23 cellular contexts compared by ENCODE assay signal in the genomic region with DNA sequence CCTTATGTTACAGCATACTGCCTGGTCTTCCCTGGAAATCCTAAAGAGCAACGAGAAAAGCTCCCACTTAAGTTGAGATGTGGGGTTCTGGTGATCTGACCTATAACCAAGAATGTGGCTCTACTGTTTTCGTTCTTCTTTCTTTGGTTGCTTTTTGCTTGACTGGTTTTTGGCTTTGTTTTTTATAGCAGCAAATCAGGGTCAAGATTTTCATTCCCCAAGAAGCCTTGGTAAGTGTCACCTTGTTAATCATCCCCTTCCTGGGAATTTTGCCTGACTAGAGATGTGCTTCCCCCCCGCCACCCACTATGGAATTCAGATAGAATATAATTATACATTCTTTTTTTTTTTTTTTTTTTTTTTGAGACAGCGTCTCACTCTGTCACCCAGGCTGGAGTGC.
DNase-seq lines count a peak whose midpoint lies in the region; ATAC-seq and TF ChIP-seq lines count a peak whose summit lies in the region.
"Had no signal": no experiment of that assay in that cellular context is flagged by ENCODE, and none has a peak within 500 bp of the region (broad histone marks: within the 10 kb centered on the region; RNA-seq: fewer than 3 reads in every experiment).

No MANE protein-coding gene starts in this region.

- H3K27me3 Mint-ChIP-seq in stimulated activated naive CD8-positive, alpha-beta T cell treated with anti-CD3 and anti-CD28 coated beads, Interleukin-15, Interleukin-2, amounts not matched to agents 100 ng/mL and 50 ng/mL, for 24 hours = no peaks in the 10 kb centered on the region
- H3K27me3 Mint-ChIP-seq in endothelial cell (ENCODE audit: unreplicated experiment) (peaks cover 2% of the 10 kb centered on the region), mesothelial cell of epicardium (ENCODE audit: low read depth) (no peaks in the 10 kb centered on the region)
- no peaks in the 10 kb centered on the region for H3K27me3 Mint-ChIP-seq in stimulated activated naive B cell treated with anti-CD40 and anti-IgM and Interleukin-4, amounts not matched to agents 10 μg/mL and 1 μg/mL and 100 μg/mL, for 72 hours
- no peaks in the 10 kb centered on the region for H3K27me3 Mint-ChIP-seq in activated T-helper 17 cell treated with anti-CD3 and anti-CD28 coated beads, Interleukin-2, amount 50 U/mL, for 72 hours
- no peaks in the 10 kb centered on the region for H3K27me3 Mint-ChIP-seq in activated CD8-positive, alpha-beta T cell treated with anti-CD3 and anti-CD28 coated beads for 36 hours
- H3K27me3 Mint-ChIP-seq: CD4-positive, alpha-beta T cell; CD8-positive, alpha-beta memory T cell had no signal

- POLR2A ChIA-PET in activated CD8-positive, alpha-beta T cell treated with anti-CD3 and anti-CD28 coated beads for 36 hours (lab: Charles Lee) = no interaction called here

- peaks cover 21% of the 10 kb centered on the region for H3K4me1 Mint-ChIP-seq in stimulated activated naive CD8-positive, alpha-beta T cell treated with anti-CD3 and anti-CD28 coated beads, Interleukin-15, Interleukin-2, amounts not matched to agents 100 ng/mL and 50 ng/mL, for 24 hours (ENCODE audit: low read depth)
- H3K4me1 Mint-ChIP-seq in endothelial cell (ENCODE audit: unreplicated experiment) = peaks cover 22% of the 10 kb centered on the region
- H3K4me1 Mint-ChIP-seq in mesothelial cell of epicardium = peaks cover 20% of the 10 kb centered on the region
- H3K4me1 Mint-ChIP-seq in stimulated activated naive B cell treated with anti-CD40 and anti-IgM and Interleukin-4, amounts not matched to agents 10 μg/mL and 1 μg/mL and 100 μg/mL, for 72 hours = peaks cover 11 to 42% of the 10 kb centered on the region in 2 donors
- H3K4me1 Mint-ChIP-seq in activated T-helper 17 cell treated with anti-CD3 and anti-CD28 coated beads, Interleukin-2, amount 50 U/mL, for 72 hours = peaks cover 17% of the 10 kb centered on the region
- peaks cover 33% of the 10 kb centered on the region for H3K4me1 Mint-ChIP-seq in activated CD8-positive, alpha-beta T cell treated with anti-CD3 and anti-CD28 coated beads for 36 hours (ENCODE audit: low read depth)

- no peak for DNase-seq in stimulated activated naive CD8-positive, alpha-beta T cell treated with anti-CD3 and anti-CD28 coated beads, Interleukin-15, Interleukin-2, amounts not matched to agents 100 U/mL and 50 U/mL, for 24 hours
- DNase-seq in endothelial cell (ENCODE audit: low spot score) (no peak), mesothelial cell of epicardium (ENCODE audit: low spot score in 2 of 2, unreplicated experiment in 2 of 2) (no peak), NCI-H345 treated with DMSO at 0.1 percent for 48 hours (lab: John Stamatoyannopoulos, UW; ENCODE audit: unreplicated experiment) (no peak)
- DNase-seq in stimulated activated naive B cell treated with anti-CD40 and anti-IgM and Interleukin-4, amounts not matched to agents 10 μg/mL and 1 μg/mL and 100 μg/mL, for 72 hours = no peak
- DNase-seq in activated CD8-positive, alpha-beta T cell treated with anti-CD3 and anti-CD28 coated beads for 36 hours = no peak
- DNase-seq: 8988T; ACHN; AML-193; BE2C; CD4-positive, alpha-beta T cell; CD8-positive, alpha-beta memory T cell; DMS 273 treated with DMSO at 0.1 percent for 48 hours; DMS79; EL; GDM1; H7; HCEC 1CT had no signal

- H3K4me3 Mint-ChIP-seq in stimulated activated naive CD8-positive, alpha-beta T cell treated with anti-CD3 and anti-CD28 coated beads, Interleukin-15, Interleukin-2, amounts not matched to agents 100 ng/mL and 50 ng/mL, for 24 hours = peak overlapping the region; percentile 18
- H3K4me3 Mint-ChIP-seq in endothelial cell (ENCODE audit: unreplicated experiment) (peak overlapping the region; percentile 18), mesothelial cell of epicardium (no peak overlapping the region)
- H3K4me3 Mint-ChIP-seq in stimulated activated naive B cell treated with anti-CD40 and anti-IgM and Interleukin-4, amounts not matched to agents 10 μg/mL and 1 μg/mL and 100 μg/mL, for 72 hours = no peak overlapping the region
- no peak overlapping the region for H3K4me3 Mint-ChIP-seq in activated T-helper 17 cell treated with anti-CD3 and anti-CD28 coated beads, Interleukin-2, amount 50 U/mL, for 72 hours
- H3K4me3 Mint-ChIP-seq in activated CD8-positive, alpha-beta T cell treated with anti-CD3 and anti-CD28 coated beads for 36 hours = no peak overlapping the region
- H3K4me3 Mint-ChIP-seq: CD14-positive monocyte; CD4-positive, alpha-beta T cell; CD8-positive, alpha-beta memory T cell had no signal

- ATAC-seq in stimulated activated naive CD8-positive, alpha-beta T cell treated with anti-CD3 and anti-CD28 coated beads, Interleukin-15, Interleukin-2, amounts not matched to agents 100 U/mL and 50 U/mL, for 24 hours = no peak
- ATAC-seq in stimulated activated naive B cell treated with anti-CD40 and anti-IgM and Interleukin-4, amounts not matched to agents 10 μg/mL and 1 μg/mL and 100 μg/mL, for 72 hours (replicated peaks) = peak in 1 of 2 donors; percentile 19
- ATAC-seq in activated T-helper 17 cell treated with anti-CD3 and anti-CD28 coated beads, Interleukin-2, amount 50 U/mL, for 72 hours (replicated peaks) = no peak
- ATAC-seq in activated CD8-positive, alpha-beta T cell treated with anti-CD3 and anti-CD28 coated beads for 36 hours = no peak
- ATAC-seq: A549, GM12878 had no signal

- no peak for TF ChIP-seq CTCF in endothelial cell (IDR thresholded peaks at IDR 0.05; ENCODE audit: unreplicated experiment)
- no peak for TF ChIP-seq CTCF in mesothelial cell of epicardium (IDR thresholded peaks at IDR 0.05; ENCODE audit: unreplicated experiment)
- TF ChIP-seq CTCF in activated CD8-positive, alpha-beta T cell treated with anti-CD3 and anti-CD28 coated beads for 36 hours (IDR thresholded peaks at IDR 0.05) = no peak

- H3K36me3 Mint-ChIP-seq in stimulated activated naive CD8-positive, alpha-beta T cell treated with anti-CD3 and anti-CD28 coated beads, Interleukin-15, Interleukin-2, amounts not matched to agents 100 ng/mL and 50 ng/mL, for 24 hours (ENCODE audit: low read depth) = peaks cover 37% of the 10 kb centered on the region
- H3K36me3 Mint-ChIP-seq in endothelial cell (ENCODE audit: low read depth, unreplicated experiment) = peaks cover 5% of the 10 kb centered on the region
- H3K36me3 Mint-ChIP-seq in mesothelial cell of epicardium = peaks cover 6% of the 10 kb centered on the region
- peaks cover 15 to 31% of the 10 kb centered on the region in 2 donors for H3K36me3 Mint-ChIP-seq in stimulated activated naive B cell treated with anti-CD40 and anti-IgM and Interleukin-4, amounts not matched to agents 10 μg/mL and 1 μg/mL and 100 μg/mL, for 72 hours
- no peaks in the 10 kb centered on the region for H3K36me3 Mint-ChIP-seq in activated T-helper 17 cell treated with anti-CD3 and anti-CD28 coated beads, Interleukin-2, amount 50 U/mL, for 72 hours (ENCODE audit: low read depth)
- peaks cover 25% of the 10 kb centered on the region for H3K36me3 Mint-ChIP-seq in activated CD8-positive, alpha-beta T cell treated with anti-CD3 and anti-CD28 coated beads for 36 hours (ENCODE audit: low read depth)

- H3K9me3 Mint-ChIP-seq in stimulated activated naive CD8-positive, alpha-beta T cell treated with anti-CD3 and anti-CD28 coated beads, Interleukin-15, Interleukin-2, amounts not matched to agents 100 ng/mL and 50 ng/mL, for 24 hours = peaks cover 4% of the 10 kb centered on the region
- H3K9me3 Mint-ChIP-seq in endothelial cell (ENCODE audit: unreplicated experiment) (no peaks in the 10 kb centered on the region), mesothelial cell of epicardium (no peaks in the 10 kb centered on the region)
- peaks cover 0 to 4% of the 10 kb centered on the region in 2 donors for H3K9me3 Mint-ChIP-seq in stimulated activated naive B cell treated with anti-CD40 and anti-IgM and Interleukin-4, amounts not matched to agents 10 μg/mL and 1 μg/mL and 100 μg/mL, for 72 hours
- H3K9me3 Mint-ChIP-seq in activated T-helper 17 cell treated with anti-CD3 and anti-CD28 coated beads, Interleukin-2, amount 50 U/mL, for 72 hours = no peaks in the 10 kb centered on the region
- H3K9me3 Mint-ChIP-seq in activated CD8-positive, alpha-beta T cell treated with anti-CD3 and anti-CD28 coated beads for 36 hours = peaks cover 4% of the 10 kb centered on the region

- CTCF ChIA-PET in activated CD8-positive, alpha-beta T cell treated with anti-CD3 and anti-CD28 coated beads for 36 hours (lab: Charles Lee) = no interaction called here

- intact Hi-C loops in activated CD8-positive, alpha-beta T cell treated with anti-CD3 and anti-CD28 coated beads for 36 hours (cut with micrococcal nuclease) = no loop called here

- no peak overlapping the region for H3K27ac Mint-ChIP-seq in stimulated activated naive CD8-positive, alpha-beta T cell treated with anti-CD3 and anti-CD28 coated beads, Interleukin-15, Interleukin-2, amounts not matched to agents 100 ng/mL and 50 ng/mL, for 24 hours
- H3K27ac Mint-ChIP-seq in endothelial cell (ENCODE audit: unreplicated experiment) (no peak overlapping the region), mesothelial cell of epicardium (peak overlapping the region; percentile 34)
- peak overlapping the region; percentile 47 for H3K27ac Mint-ChIP-seq in stimulated activated naive B cell treated with anti-CD40 and anti-IgM and Interleukin-4, amounts not matched to agents 10 μg/mL and 1 μg/mL and 100 μg/mL, for 72 hours
- no peak overlapping the region for H3K27ac Mint-ChIP-seq in activated T-helper 17 cell treated with anti-CD3 and anti-CD28 coated beads, Interleukin-2, amount 50 U/mL, for 72 hours
- H3K27ac Mint-ChIP-seq in activated CD8-positive, alpha-beta T cell treated with anti-CD3 and anti-CD28 coated beads for 36 hours = no peak overlapping the region

Comparison
In these comparisons a context has a peak if more than half of its experiments do, and no peak if none do; other contexts are left out.
1. H3K27ac Mint-ChIP-seq: peak in mesothelial cell of epicardium (single experiment) and stimulated activated naive B cell treated with anti-CD40 and anti-IgM and Interleukin-4, amounts not matched to agents 10 μg/mL and 1 μg/mL and 100 μg/mL, for 72 hours (single experiment); none in stimulated activated naive CD8-positive, alpha-beta T cell treated with anti-CD3 and anti-CD28 coated beads, Interleukin-15, Interleukin-2, amounts not matched to agents 100 ng/mL and 50 ng/mL, for 24 hours (single experiment), endothelial cell (single experiment), activated T-helper 17 cell treated with anti-CD3 and anti-CD28 coated beads, Interleukin-2, amount 50 U/mL, for 72 hours (single experiment) and activated CD8-positive, alpha-beta T cell treated with anti-CD3 and anti-CD28 coated beads for 36 hours (single experiment).
2. H3K4me3 Mint-ChIP-seq: peak in stimulated activated naive CD8-positive, alpha-beta T cell treated with anti-CD3 and anti-CD28 coated beads, Interleukin-15, Interleukin-2, amounts not matched to agents 100 ng/mL and 50 ng/mL, for 24 hours (single experiment) and endothelial cell (single experiment); none in mesothelial cell of epicardium (single experiment), stimulated activated naive B cell treated with anti-CD40 and anti-IgM and Interleukin-4, amounts not matched to agents 10 μg/mL and 1 μg/mL and 100 μg/mL, for 72 hours (0 of 2), activated T-helper 17 cell treated with anti-CD3 and anti-CD28 coated beads, Interleukin-2, amount 50 U/mL, for 72 hours (single experiment) and activated CD8-positive, alpha-beta T cell treated with anti-CD3 and anti-CD28 coated beads for 36 hours (single experiment).